27 cellular contexts compared by ENCODE assay signal in genomic region chr3:177561365-177561764, GRCh38.
"Had no signal": no experiment of that assay in that cellular context is flagged by ENCODE, and none has a peak within 500 bp of the region (broad histone marks: within the 10 kb centered on the region; RNA-seq: fewer than 3 reads in every experiment).

No MANE protein-coding gene starts in this region.

- H3K36me3 ChIP-seq: ascending aorta, brain microvascular endothelial cell, heart left ventricle, right atrium auricular region, tibial nerve had no signal

- DNase-seq: activated CD4-positive, alpha-beta memory T cell treated with anti-CD3 and anti-CD28 coated beads, Interleukin-2, amount 10 ng/mL, durations not matched to agents 7 days and 5 days; activated CD4-positive, alpha-beta T cell treated with anti-CD3 and anti-CD28 coated beads for 1 hour; activated CD4-positive, alpha-beta T cell treated with anti-CD3 and anti-CD28 coated beads, Interleukin-2, amount 10 ng/mL, durations not matched to agents 7 days and 5 days; activated CD8-positive, alpha-beta memory T cell treated with anti-CD3 and anti-CD28 coated beads, Interleukin-2, amount 50 U/mL, for 48 hours; activated gamma-delta T cell; activated naive CD4-positive, alpha-beta T cell treated with anti-CD3 and anti-CD28 coated beads, Interleukin-2, amount 10 ng/mL, durations not matched to agents 7 days and 5 days; activated naive CD8-positive, alpha-beta T cell treated with anti-CD3 and anti-CD28 coated beads, Interleukin-2, amount 10 ng/mL, durations not matched to agents 7 days and 5 days; activated T-cell treated with anti-CD3 and anti-CD28 coated beads, Interleukin-2, amount 50 U/mL, for 24 hours; brain microvascular endothelial cell; foreskin keratinocyte; heart left ventricle; hypothalamus; immature natural killer cell; kidney; left colon; mammary epithelial cell; naive B cell; nephron progenitor cell; nucleus accumbens; stimulated activated CD4-positive, alpha-beta T cell treated with anti-CD3 and anti-CD28 coated beads, Interleukin-15, amount 100 ng/mL, for 24 hours; stimulated activated CD4-positive, alpha-beta T cell treated with anti-CD3 and anti-CD28 coated beads, Interleukin-2, amount 100 ng/mL, for 24 hours; stimulated activated naive CD4-positive, alpha-beta T cell had no signal

- H3K27me3 ChIP-seq: ascending aorta, brain microvascular endothelial cell, esophagus muscularis mucosa, foreskin keratinocyte, heart left ventricle, right atrium auricular region, tibial nerve had no signal

- H3K27ac ChIP-seq: ascending aorta, brain microvascular endothelial cell, esophagus muscularis mucosa, foreskin keratinocyte, heart left ventricle, parathyroid adenoma, right atrium auricular region, tibial nerve had no signal

- H3K4me1 ChIP-seq: foreskin keratinocyte, right atrium auricular region had no signal

- H3K9me3 ChIP-seq: ascending aorta, esophagus muscularis mucosa, heart left ventricle, right atrium auricular region, tibial nerve had no signal

- H3K9ac ChIP-seq: parathyroid adenoma had no signal

- H3K4me3 ChIP-seq: ascending aorta, esophagus muscularis mucosa, heart left ventricle, right atrium auricular region, tibial nerve had no signal

- H3K79me2 ChIP-seq: parathyroid adenoma had no signal
